In genomic region chr6:93918258-93918657, GRCh38 we compare ENCODE assay signal across 23 cellular contexts.
"Had no signal": no experiment of that assay in that cellular context is flagged by ENCODE, and none has a peak within 500 bp of the region (broad histone marks: within the 10 kb centered on the region; RNA-seq: fewer than 3 reads in every experiment).

No MANE protein-coding gene starts in this region.

- H3K4me3 ChIP-seq: MG63, SJSA1, SK-N-MC had no signal

- H3K27me3 ChIP-seq: MG63, SJSA1 had no signal

- H3K4me1 ChIP-seq: SJSA1 had no signal

- H3K9me3 ChIP-seq: SJSA1 had no signal

- H3K36me3 ChIP-seq: MG63, SJSA1 had no signal

- H3K27ac ChIP-seq: HL-60, SJSA1, SK-N-MC had no signal

- DNase-seq: Karpas-422, KG1, MG63, NCI-H1092, NCI-H1105 treated with DMSO at 0.1 percent for 48 hours, NCI-H1417 treated with DMSO at 0.1 percent for 48 hours, NCI-H146, NCI-H1694 treated with DMSO at 0.1 percent for 48 hours, NCI-H1930, NCI-H2081, NCI-H2171, NCI-H226, NCI-H446, NCI-H510A, NCI-H524 treated with DMSO at 0.1 percent for 48 hours, NCI-H69, NCI-H774, Right ventricle myocardium superior, RPMI8226, SIG-M5 had no signal
